ENCODE assay signal across 15 cellular contexts in genomic region chr2:230434677-230435324, GRCh38. TPM values are rescaled to one million over a fixed set of nuclear protein-coding genes. Genes with fewer than 3 reads are reported as not detected.
DNase-seq lines count a peak whose midpoint lies in the region; ATAC-seq and TF ChIP-seq lines count a peak whose summit lies in the region.
"Had no signal": no experiment of that assay in that cellular context is flagged by ENCODE, and none has a peak within 500 bp of the region (broad histone marks: within the 10 kb centered on the region; RNA-seq: fewer than 3 reads in every experiment).

No MANE protein-coding gene starts in this region.

- TF ChIP-seq POLR2A in body of pancreas (IDR thresholded peaks at IDR 0.05) = no peak

- H3K27ac ChIP-seq in foreskin keratinocyte (no peak overlapping the region), upper lobe of right lung (no peak overlapping the region), body of pancreas (no peak overlapping the region)
- H3K27ac ChIP-seq: BLaER1, parathyroid adenoma had no signal

- H3K9me3 Mint-ChIP-seq in stimulated activated naive CD8-positive, alpha-beta T cell treated with anti-CD3 and anti-CD28 coated beads, Interleukin-15, amount 100 ng/mL, for 72 hours = peaks cover 5 to 12% of the 10 kb centered on the region in 2 donors

- in situ Hi-C loops in KBM-7 (cut with MboI; ENCODE audit: low pct_unique_long_range_greater_than_20kb, low sequenced_read_pairs) = no loop called here

- intact Hi-C loops in upper lobe of right lung (cut with DNase I) (no loop called here), body of pancreas (cut with DNase I) (no loop called here)

- H3K4me1 Mint-ChIP-seq in stimulated activated naive CD8-positive, alpha-beta T cell treated with anti-CD3 and anti-CD28 coated beads, Interleukin-15, amount 100 ng/mL, for 72 hours = peaks cover 51% of the 10 kb centered on the region
- H3K4me1 Mint-ChIP-seq in T-helper 17 cell = peaks cover 42% of the 10 kb centered on the region

- H3K27me3 ChIP-seq in foreskin keratinocyte (no peaks in the 10 kb centered on the region), upper lobe of right lung (no peaks in the 10 kb centered on the region), body of pancreas (no peaks in the 10 kb centered on the region)
- H3K27me3 ChIP-seq: BLaER1 had no signal

- 70 to 80% methylated on average over 4 of the region's 4 CpGs for WGBS in body of pancreas, 2 donors

- peak; percentile 11 for ATAC-seq in stimulated activated naive CD8-positive, alpha-beta T cell treated with anti-CD3 and anti-CD28 coated beads, Interleukin-15, Interleukin-2, amounts not matched to agents 100 U/mL and 50 U/mL, for 24 hours
- ATAC-seq in stimulated activated naive CD8-positive, alpha-beta T cell treated with anti-CD3 and anti-CD28 coated beads, Interleukin-15, amount 100 ng/mL, for 72 hours = no peak
- ATAC-seq in T-helper 17 cell (no peak), foreskin keratinocyte (peak; percentile 70), upper lobe of right lung (peak; percentile 53), body of pancreas (no peak), GM19397 (IDR thresholded peaks at IDR 0.05; ENCODE audit: unreplicated experiment) (no peak)

- H3K36me3 ChIP-seq in upper lobe of right lung (peaks cover 9% of the 10 kb centered on the region), body of pancreas (replicated peaks in 1 of 2; ENCODE audit: insufficient read depth in 1 of 2, low read depth in 2 of 2) (peaks cover 0 to 2% of the 10 kb centered on the region in 2 donors)

- H3K4me3 Mint-ChIP-seq in stimulated activated naive CD8-positive, alpha-beta T cell treated with anti-CD3 and anti-CD28 coated beads, Interleukin-15, amount 100 ng/mL, for 72 hours = no peak overlapping the region
- no peak overlapping the region for H3K4me3 Mint-ChIP-seq in T-helper 17 cell
- H3K4me3 Mint-ChIP-seq: activated naive CD8-positive, alpha-beta T cell treated with anti-CD3 and anti-CD28 coated beads, Interleukin-2, amount 10 ng/mL, durations not matched to agents 7 days and 5 days had no signal

- no peaks in the 10 kb centered on the region for H3K27me3 Mint-ChIP-seq in stimulated activated naive CD8-positive, alpha-beta T cell treated with anti-CD3 and anti-CD28 coated beads, Interleukin-15, amount 100 ng/mL, for 72 hours
- no peaks in the 10 kb centered on the region for H3K27me3 Mint-ChIP-seq in T-helper 17 cell
- H3K27me3 Mint-ChIP-seq: activated naive CD8-positive, alpha-beta T cell treated with anti-CD3 and anti-CD28 coated beads, Interleukin-2, amount 10 ng/mL, durations not matched to agents 7 days and 5 days had no signal

- H3K4me3 ChIP-seq in upper lobe of right lung (no peak overlapping the region), body of pancreas (no peak overlapping the region)
- H3K4me3 ChIP-seq: BLaER1 had no signal

- TF ChIP-seq CTCF in foreskin keratinocyte (conservative IDR thresholded peaks at IDR 0.05) (no peak), upper lobe of right lung (IDR thresholded peaks at IDR 0.05) (no peak), body of pancreas (IDR thresholded peaks at IDR 0.05) (no peak)

- no peak overlapping the region for H3K27ac Mint-ChIP-seq in stimulated activated naive CD8-positive, alpha-beta T cell treated with anti-CD3 and anti-CD28 coated beads, Interleukin-15, amount 100 ng/mL, for 72 hours
- H3K27ac Mint-ChIP-seq in T-helper 17 cell = peak overlapping the region; percentile 83
- H3K27ac Mint-ChIP-seq: activated naive CD8-positive, alpha-beta T cell treated with anti-CD3 and anti-CD28 coated beads, Interleukin-2, amount 10 ng/mL, durations not matched to agents 7 days and 5 days had no signal

- no peak for DNase-seq in stimulated activated naive CD8-positive, alpha-beta T cell treated with anti-CD3 and anti-CD28 coated beads, Interleukin-15, Interleukin-2, amounts not matched to agents 100 U/mL and 50 U/mL, for 24 hours
- DNase-seq in stimulated activated naive CD8-positive, alpha-beta T cell treated with anti-CD3 and anti-CD28 coated beads, Interleukin-15, amount 100 ng/mL, for 72 hours = no peak
- DNase-seq in T-helper 17 cell (no peak), foreskin keratinocyte (no peak), upper lobe of right lung (no peak), body of pancreas (no peak), KBM-7 (no peak)
- DNase-seq: activated naive CD8-positive, alpha-beta T cell treated with anti-CD3 and anti-CD28 coated beads, Interleukin-2, amount 10 ng/mL, durations not matched to agents 7 days and 5 days; cerebellar nuclear complex; DND-41; kidney; SHP77 treated with DMSO at 0.1 percent for 48 hours had no signal

- H3K9me3 ChIP-seq in T-helper 17 cell (ENCODE audit: control insufficient read depth, low read length, poor library complexity, severe bottlenecking) (no peaks in the 10 kb centered on the region), upper lobe of right lung (no peaks in the 10 kb centered on the region), body of pancreas (no peaks in the 10 kb centered on the region)

- H3K4me1 ChIP-seq in foreskin keratinocyte (peaks cover 29% of the 10 kb centered on the region), upper lobe of right lung (peaks cover 22% of the 10 kb centered on the region), body of pancreas (no peaks in the 10 kb centered on the region)
- H3K4me1 ChIP-seq: parathyroid adenoma had no signal

- peaks cover 4% of the 10 kb centered on the region for H3K36me3 Mint-ChIP-seq in T-helper 17 cell (ENCODE audit: low read depth)

RNA-seq across cellular contexts. Expression of gene SP100, which starts 18.8 kb away (rescaled TPM):
- total RNA-seq in T-helper 17 cell (100 to 1,000 TPM; 220 to 246 TPM), foreskin keratinocyte (146 TPM in 2 replicates), upper lobe of right lung (156 TPM), body of pancreas (10 to 100 TPM; 71.9 to 73.2 TPM)
- 58.1 and 61.6 TPM in 2 replicates for polyA plus RNA-seq in foreskin keratinocyte

Comparison
In these comparisons a context has a peak if more than half of its experiments do, and no peak if none do; other contexts are left out.
1. ATAC-seq: peak in stimulated activated naive CD8-positive, alpha-beta T cell treated with anti-CD3 and anti-CD28 coated beads, Interleukin-15, Interleukin-2, amounts not matched to agents 100 U/mL and 50 U/mL, for 24 hours (single experiment), foreskin keratinocyte (single experiment) and upper lobe of right lung (single experiment); none in stimulated activated naive CD8-positive, alpha-beta T cell treated with anti-CD3 and anti-CD28 coated beads, Interleukin-15, amount 100 ng/mL, for 72 hours (single experiment), T-helper 17 cell (single experiment), body of pancreas (single experiment) and GM19397 (single experiment).